8 cellular contexts compared by ENCODE assay signal in the genomic region with DNA sequence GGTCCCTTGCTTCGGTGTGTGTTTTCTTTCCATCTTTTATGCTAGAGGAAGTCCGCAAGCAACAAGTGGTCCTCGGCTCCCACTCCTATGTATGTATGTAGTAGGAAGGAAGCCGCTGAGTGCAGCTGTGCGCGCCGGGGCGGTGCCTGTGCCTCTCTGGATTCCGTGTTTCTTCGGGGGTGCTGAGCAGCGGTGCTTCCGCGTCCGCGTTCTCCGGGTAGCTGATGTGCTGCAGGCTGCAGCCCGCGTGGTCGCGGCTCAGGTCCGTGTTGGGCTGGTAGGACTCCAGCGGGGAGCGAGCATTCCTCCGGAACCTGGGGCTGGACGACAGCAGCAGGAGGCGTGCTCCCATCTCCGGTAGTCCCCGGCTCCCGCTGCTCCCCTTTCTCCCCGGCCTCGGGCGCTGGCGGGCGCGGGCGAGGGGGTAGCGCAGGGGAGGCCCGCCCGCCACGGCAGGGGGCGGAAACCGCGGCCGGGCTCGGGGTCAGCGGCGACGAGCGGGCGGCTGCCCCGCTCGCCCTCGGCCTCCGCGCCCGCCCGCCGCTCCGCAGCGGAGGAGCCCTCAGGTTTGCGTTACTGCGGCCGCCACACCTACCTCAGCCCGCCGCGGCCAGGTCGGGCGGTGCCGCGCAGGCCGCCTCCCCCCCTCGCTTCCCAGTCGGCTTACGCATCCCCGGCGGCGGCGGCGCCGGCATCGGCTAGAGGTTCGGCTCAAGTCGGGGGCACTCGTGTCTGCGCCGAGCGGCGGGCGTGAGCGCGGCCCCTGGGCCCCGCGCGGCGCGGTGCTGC.
DNase-seq lines count a peak whose midpoint lies in the region; ATAC-seq lines count a peak whose summit lies in the region.

No MANE protein-coding gene starts in this region.

- H3K4me1 ChIP-seq in ACC112 (ENCODE audit: control insufficient read depth, insufficient read depth, low read length, unreplicated experiment) (peaks cover 19% of the 10 kb centered on the region), duodenal mucosa (ENCODE audit: control insufficient read depth in 1 of 2, insufficient read depth in 2 of 2, low read length in 2 of 2) (peaks cover 17 to 22% of the 10 kb centered on the region in 2 donors)

- no peaks in the 10 kb centered on the region for H3K9me3 ChIP-seq in duodenal mucosa (ENCODE audit: control insufficient read depth in 1 of 2, low read length in 2 of 2)

- peak; percentile 32 for ATAC-seq in GM18861 (IDR thresholded peaks at IDR 0.05; ENCODE audit: unreplicated experiment)
- peak; percentile 25 for ATAC-seq in HG03060 (IDR thresholded peaks at IDR 0.05; ENCODE audit: low read depth, unreplicated experiment)
- peak; percentile 61 for ATAC-seq in memory B cell (ENCODE audit: low read depth)

- DNase-seq in NCI-H2227 treated with DMSO at 0.1 percent for 48 hours (lab: John Stamatoyannopoulos, UW) (peak; percentile 41), memory B cell (ENCODE audit: low spot score in 2 of 2) (peak; percentile 46 to 58)
- peak; percentile 37 to 46 for DNase-seq in activated CD4-positive, alpha-beta T cell treated with anti-CD3 and anti-CD28 coated beads, Interleukin-2, amount 50 U/mL, for 24 hours (ENCODE audit: low read depth in 1 of 2, low spot score in 1 of 2)
- peak; percentile 46 for DNase-seq in stimulated activated CD8-positive, alpha-beta memory T cell treated with anti-CD3 and anti-CD28 coated beads, Interleukin-12 subunit alpha, Interleukin-12 subunit beta, amount 100 ng/mL, for 4 hours (ENCODE audit: low read depth)

- H3K79me2 ChIP-seq in ACC112 (ENCODE audit: control insufficient read depth, insufficient read depth, low read length, unreplicated experiment), result peaks cover 40% of the 10 kb centered on the region

- H3K4me3 Mint-ChIP-seq in memory B cell, result peak overlapping the region; percentile 95

- H3K27ac ChIP-seq in ACC112 (ENCODE audit: low read depth, low read length) (peak overlapping the region; percentile 49; the same call in 1 of the 2 replicates), duodenal mucosa (ENCODE audit: low read depth, low read length) (peak overlapping the region; percentile 68)

- peaks cover 38% of the 10 kb centered on the region for H3K4me1 Mint-ChIP-seq in memory B cell

- H3K27me3 Mint-ChIP-seq in memory B cell, result no peaks in the 10 kb centered on the region

- H3K27me3 ChIP-seq in ACC112 (ENCODE audit: insufficient read depth, low read length) (no peaks in the 10 kb centered on the region), duodenal mucosa (ENCODE audit: control insufficient read depth in 1 of 2, insufficient read depth in 2 of 2, low read length in 2 of 2) (no peaks in the 10 kb centered on the region)

- peaks cover 11% of the 10 kb centered on the region for H3K36me3 Mint-ChIP-seq in memory B cell

- peak overlapping the region; percentile 87 for H3K27ac Mint-ChIP-seq in memory B cell

- H2AFZ ChIP-seq in ACC112 (ENCODE audit: low read length, unreplicated experiment), result peak overlapping the region; percentile 87

- peak overlapping the region; percentile 62 to 79 for H3K9ac ChIP-seq in duodenal mucosa (ENCODE audit: low read depth in 1 of 2, low read length in 2 of 2)

- H3K36me3 ChIP-seq in ACC112 (ENCODE audit: insufficient read depth, low read length), result no peaks in the 10 kb centered on the region
- H3K36me3 ChIP-seq in duodenal mucosa (ENCODE audit: control insufficient read depth in 1 of 2, insufficient read depth in 2 of 2, low read length in 2 of 2), result peaks cover 0 to 2% of the 10 kb centered on the region in 2 donors

- H3K4me3 ChIP-seq in ACC112 (ENCODE audit: low read depth, low read length), result peak overlapping the region; percentile 83
- H3K4me3 ChIP-seq in duodenal mucosa (ENCODE audit: low read depth in 1 of 2, low read length in 2 of 2), result peak overlapping the region; percentile 81 to 87

- H3K9me3 Mint-ChIP-seq in memory B cell, result no peaks in the 10 kb centered on the region

Comparison
In these comparisons a context has a peak if more than half of its experiments do, and no peak if none do; other contexts are left out.
1. Peak in every context shown above with its lines: DNase-seq, ATAC-seq, H3K4me3 ChIP-seq and H3K27ac ChIP-seq.